Comparison of ENCODE assay signal across 14 cellular contexts in the genomic region with DNA sequence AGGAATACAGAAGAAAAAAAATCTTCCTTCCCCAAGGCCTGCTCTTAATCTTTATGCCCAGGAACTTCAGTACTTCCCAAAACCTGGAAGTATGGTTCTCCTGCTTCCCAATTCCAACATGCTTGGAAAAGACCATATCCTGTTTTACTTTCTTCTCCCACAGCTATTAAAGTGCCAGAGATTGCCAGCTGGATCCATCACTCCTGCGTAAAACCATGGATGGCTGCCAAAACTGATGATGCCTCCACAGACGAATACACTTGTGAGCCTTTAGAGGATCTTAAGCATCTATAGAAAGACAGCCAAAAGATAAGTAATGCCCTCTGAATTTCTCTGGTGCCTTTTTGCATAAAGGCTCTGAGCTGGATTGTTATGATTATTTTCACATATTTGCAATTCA.
A peak's percentile ranks its signal among the peaks of the same experiment; 100 is the strongest.
DNase-seq lines count a peak whose midpoint lies in the region; ATAC-seq and TF ChIP-seq lines count a peak whose summit lies in the region.
"Had no signal": no experiment of that assay in that cellular context is flagged by ENCODE, and none has a peak within 500 bp of the region (broad histone marks: within the 10 kb centered on the region; RNA-seq: fewer than 3 reads in every experiment).

No MANE protein-coding gene starts in this region.

- H3K27ac Mint-ChIP-seq in naive thymus-derived CD4-positive, alpha-beta T cell, result no peak overlapping the region
- H3K27ac Mint-ChIP-seq: activated naive CD8-positive, alpha-beta T cell treated with anti-CD3 and anti-CD28 coated beads, Interleukin-2, amount 10 ng/mL, durations not matched to agents 7 days and 5 days; B cell; stimulated activated memory B cell treated with anti-CD40 and anti-IgM and Interleukin-4, amounts not matched to agents 10 μg/mL and 1 μg/mL and 100 μg/mL, for 72 hours had no signal

- no peaks in the 10 kb centered on the region for H3K79me1 ChIP-seq in neuronal stem cell (ENCODE audit: low read depth, low read length)

- no peaks in the 10 kb centered on the region for H3K79me2 ChIP-seq in PC-3 (ENCODE audit: low read length)

- TF ChIP-seq CTCF in PC-3 (conservative IDR thresholded peaks at IDR 0.05; ENCODE audit: low read depth, low read length), result no peak

- no peak overlapping the region for H2BK5ac ChIP-seq in neuronal stem cell (ENCODE audit: low read length)

- H3K27me3 Mint-ChIP-seq in naive thymus-derived CD4-positive, alpha-beta T cell, result no peaks in the 10 kb centered on the region
- H3K27me3 Mint-ChIP-seq: activated naive CD8-positive, alpha-beta T cell treated with anti-CD3 and anti-CD28 coated beads, Interleukin-2, amount 10 ng/mL, durations not matched to agents 7 days and 5 days; B cell; stimulated activated memory B cell treated with anti-CD40 and anti-IgM and Interleukin-4, amounts not matched to agents 10 μg/mL and 1 μg/mL and 100 μg/mL, for 72 hours had no signal

- no peak overlapping the region for H4K91ac ChIP-seq in neuronal stem cell (ENCODE audit: low read depth, low read length, poor library complexity)

- CTCF ChIA-PET in PC-3 (lab: Charles Lee), result interaction anchor here (0.6 kb wide), 1 partner anchor 810 kb away, joined by 3 read pairs; no protein-coding TSS in a partner anchor
- CTCF ChIA-PET in naive thymus-derived CD4-positive, alpha-beta T cell (lab: Charles Lee), result no interaction called here

- no peaks in the 10 kb centered on the region for H3K36me3 Mint-ChIP-seq in naive thymus-derived CD4-positive, alpha-beta T cell
- H3K36me3 Mint-ChIP-seq: activated naive CD8-positive, alpha-beta T cell treated with anti-CD3 and anti-CD28 coated beads, Interleukin-2, amount 10 ng/mL, durations not matched to agents 7 days and 5 days; stimulated activated memory B cell treated with anti-CD40 and anti-IgM and Interleukin-4, amounts not matched to agents 10 μg/mL and 1 μg/mL and 100 μg/mL, for 72 hours had no signal

- H3K23ac ChIP-seq in neuronal stem cell (ENCODE audit: low read depth, low read length, poor library complexity), result no peak overlapping the region

- H2BK12ac ChIP-seq in neuronal stem cell (ENCODE audit: low read length), result no peak overlapping the region

- no peak overlapping the region for H3K14ac ChIP-seq in neuronal stem cell (ENCODE audit: low read length)

- no peak overlapping the region for H2AK5ac ChIP-seq in neuronal stem cell (ENCODE audit: low read depth, low read length)

- no TSS peak for BruUV-seq in PC-3 (replicated peaks; lab: Mats Ljungman, UMichigan)

- H4K20me1 ChIP-seq in PC-3 (ENCODE audit: low read length), result no peaks in the 10 kb centered on the region

- no peak overlapping the region for H3K4ac ChIP-seq in neuronal stem cell (ENCODE audit: low read length)

- POLR2A ChIA-PET in PC-3 (lab: Charles Lee; ENCODE audit: unreplicated experiment), result no interaction called here
- POLR2A ChIA-PET in naive thymus-derived CD4-positive, alpha-beta T cell (lab: Charles Lee), result no interaction called here

- H3K27ac ChIP-seq in HUES48 (ENCODE audit: low read depth, low read length), result peak overlapping the region; percentile 32
- peak overlapping the region; percentile 88 for H3K27ac ChIP-seq in PC-3 (ENCODE audit: low read length)
- no peak overlapping the region for H3K27ac ChIP-seq in naive thymus-derived CD4-positive, alpha-beta T cell (ENCODE audit: low read depth, low read length)
- no peak overlapping the region for H3K27ac ChIP-seq in neuronal stem cell (replicated peaks; ENCODE audit: low read length)
- H3K27ac ChIP-seq: colonic mucosa had no signal

- H3K36me3 ChIP-seq in HUES48 (ENCODE audit: control insufficient read depth, insufficient read depth, low read length), result no peaks in the 10 kb centered on the region
- H3K36me3 ChIP-seq in PC-3 (ENCODE audit: low read depth, low read length), result no peaks in the 10 kb centered on the region
- H3K36me3 ChIP-seq in naive thymus-derived CD4-positive, alpha-beta T cell (ENCODE audit: control insufficient read depth in 2 of 3, insufficient read depth in 3 of 3, low read length in 3 of 3), result no peaks in the 10 kb centered on the region
- H3K36me3 ChIP-seq in neuronal stem cell (replicated peaks in 1 of 2; ENCODE audit: control insufficient read depth in 2 of 2, insufficient read depth in 2 of 2, low read length in 2 of 2), result no peaks in the 10 kb centered on the region
- H3K36me3 ChIP-seq: colonic mucosa had no signal

- H3K9ac ChIP-seq in HUES48 (ENCODE audit: low read depth, low read length) (no peak overlapping the region), PC-3 (ENCODE audit: low read length) (no peak overlapping the region), neuronal stem cell (ENCODE audit: low read depth, low read length, poor library complexity) (no peak overlapping the region)

- no peak overlapping the region for H2BK120ac ChIP-seq in neuronal stem cell (ENCODE audit: low read depth, low read length)

- H3K27me3 ChIP-seq in HUES48 (ENCODE audit: control insufficient read depth, insufficient read depth, low read length) (no peaks in the 10 kb centered on the region), PC-3 (ENCODE audit: low read length) (no peaks in the 10 kb centered on the region), neuronal stem cell (ENCODE audit: control insufficient read depth in 3 of 3, insufficient read depth in 3 of 3, low read depth in 1 of 3, low read length in 3 of 3) (no peaks in the 10 kb centered on the region)
- no peaks in the 10 kb centered on the region for H3K27me3 ChIP-seq in naive thymus-derived CD4-positive, alpha-beta T cell (ENCODE audit: control insufficient read depth in 2 of 2, insufficient read depth in 2 of 2, low read length in 2 of 2)
- H3K27me3 ChIP-seq: colonic mucosa had no signal

- H3K4me1 ChIP-seq in HUES48 (ENCODE audit: control insufficient read depth, insufficient read depth, low read length), result peaks cover 13% of the 10 kb centered on the region; the same call in 1 of the 2 replicates
- peaks cover 25% of the 10 kb centered on the region for H3K4me1 ChIP-seq in PC-3 (ENCODE audit: insufficient read depth, low read length)
- H3K4me1 ChIP-seq in naive thymus-derived CD4-positive, alpha-beta T cell (ENCODE audit: control insufficient read depth in 2 of 2, insufficient read depth in 2 of 2, low read length in 2 of 2), result no peaks in the 10 kb centered on the region
- no peaks in the 10 kb centered on the region for H3K4me1 ChIP-seq in neuronal stem cell (ENCODE audit: control insufficient read depth in 2 of 2, insufficient read depth in 1 of 2, low read depth in 1 of 2, low read length in 2 of 2)
- H3K4me1 ChIP-seq: colonic mucosa had no signal

- H3K9me3 ChIP-seq in HUES48 (ENCODE audit: control insufficient read depth, insufficient read depth, low read length) (no peaks in the 10 kb centered on the region; the same call in 1 of the 2 replicates), PC-3 (ENCODE audit: low read length) (no peaks in the 10 kb centered on the region), neuronal stem cell (replicated peaks in 1 of 2; ENCODE audit: control insufficient read depth in 2 of 2, insufficient read depth in 1 of 2, low read depth in 1 of 2, low read length in 2 of 2) (no peaks in the 10 kb centered on the region)
- H3K9me3 ChIP-seq in naive thymus-derived CD4-positive, alpha-beta T cell (ENCODE audit: control insufficient read depth in 2 of 3, low read length in 3 of 3), result peaks cover 0 to 9% (median 0%) of the 10 kb centered on the region in 3 experiments
- H3K9me3 ChIP-seq: colonic mucosa had no signal

- DNase-seq in Ammon's horn (ENCODE audit: low spot score) (peak; percentile 11), PC-3 (peak; percentile 58), fibroblast of peridontal ligament (ENCODE audit: extremely low read depth) (peak; percentile 75), neuronal stem cell (ENCODE audit: low spot score) (no peak)
- no peak for DNase-seq in naive thymus-derived CD4-positive, alpha-beta T cell
- DNase-seq: activated naive CD8-positive, alpha-beta T cell treated with anti-CD3 and anti-CD28 coated beads, Interleukin-2, amount 10 ng/mL, durations not matched to agents 7 days and 5 days; colonic mucosa; GF-D8; stimulated activated CD4-positive, alpha-beta T cell treated with anti-CD3 and anti-CD28 coated beads, Interleukin-2, amount 100 ng/mL, for 48 hours had no signal

- H3K9me3 Mint-ChIP-seq in naive thymus-derived CD4-positive, alpha-beta T cell, result peaks cover 4 to 29% (median 10%) of the 10 kb centered on the region in 11 donors

- H3K4me3 ChIP-seq in HUES48 (ENCODE audit: low read depth, low read length) (no peak overlapping the region), PC-3 (ENCODE audit: low read length) (no peak overlapping the region), neuronal stem cell (ENCODE audit: low read length in 2 of 2) (no peak overlapping the region)
- H3K4me3 ChIP-seq in naive thymus-derived CD4-positive, alpha-beta T cell (ENCODE audit: low read length), result no peak overlapping the region
- H3K4me3 ChIP-seq: colonic mucosa had no signal

- no CpG with 5 or more reads among the region's 2 CpGs for WGBS in neuronal stem cell (ENCODE audit: extremely low coverage in 2 of 2, insufficient read length in 2 of 2, insufficient replicate concordance in 1 of 2), 2 donors

- no peak overlapping the region for H4K8ac ChIP-seq in neuronal stem cell (ENCODE audit: low read depth, low read length)

- no peak overlapping the region for H2AFZ ChIP-seq in PC-3 (ENCODE audit: low read length)
- no peak overlapping the region for H2AFZ ChIP-seq in neuronal stem cell (ENCODE audit: low read length)

- no peak overlapping the region for H3K18ac ChIP-seq in neuronal stem cell (ENCODE audit: low read length)

- no peak overlapping the region for H3K4me3 Mint-ChIP-seq in naive thymus-derived CD4-positive, alpha-beta T cell
- H3K4me3 Mint-ChIP-seq: activated naive CD8-positive, alpha-beta T cell treated with anti-CD3 and anti-CD28 coated beads, Interleukin-2, amount 10 ng/mL, durations not matched to agents 7 days and 5 days; B cell; stimulated activated memory B cell treated with anti-CD40 and anti-IgM and Interleukin-4, amounts not matched to agents 10 μg/mL and 1 μg/mL and 100 μg/mL, for 72 hours had no signal

- no peaks in the 10 kb centered on the region for H3F3A ChIP-seq in PC-3 (ENCODE audit: low read length, unreplicated experiment)

- H2BK15ac ChIP-seq in neuronal stem cell (ENCODE audit: low read length), result no peak overlapping the region

- intact Hi-C loops in PC-3 (cut with micrococcal nuclease), result no loop called here
- intact Hi-C loops in naive thymus-derived CD4-positive, alpha-beta T cell (cut with micrococcal nuclease), result no loop called here

- ATAC-seq in PC-3, result 0 out of 2 replicates have a peak, but pooled peaks have one; percentile 26
- no peak for ATAC-seq in naive thymus-derived CD4-positive, alpha-beta T cell
- no peak for ATAC-seq in GM18511 (IDR thresholded peaks at IDR 0.05; ENCODE audit: unreplicated experiment)
- ATAC-seq in GM21526 (IDR thresholded peaks at IDR 0.05; ENCODE audit: low FRiP score, unreplicated experiment), result no peak
- ATAC-seq: stimulated activated memory B cell treated with anti-CD40 and anti-IgM and Interleukin-4, amounts not matched to agents 10 μg/mL and 1 μg/mL and 100 μg/mL, for 72 hours had no signal

- H3K4me2 ChIP-seq in PC-3 (ENCODE audit: low read length) (no peak overlapping the region), neuronal stem cell (ENCODE audit: insufficient read depth, low read length, poor library complexity, severe bottlenecking) (no peak overlapping the region)

- no peaks in the 10 kb centered on the region for H3K9me2 ChIP-seq in PC-3 (replicated peaks; ENCODE audit: low read length)

- H3K4me1 Mint-ChIP-seq in naive thymus-derived CD4-positive, alpha-beta T cell, result no peaks in the 10 kb centered on the region
- H3K4me1 Mint-ChIP-seq: activated naive CD8-positive, alpha-beta T cell treated with anti-CD3 and anti-CD28 coated beads, Interleukin-2, amount 10 ng/mL, durations not matched to agents 7 days and 5 days; B cell; stimulated activated memory B cell treated with anti-CD40 and anti-IgM and Interleukin-4, amounts not matched to agents 10 μg/mL and 1 μg/mL and 100 μg/mL, for 72 hours had no signal

Comparison
In these comparisons a context has a peak if more than half of its experiments do, and no peak if none do; other contexts are left out.
1. DNase-seq: peak in Ammon's horn (single experiment), PC-3 (single experiment) and fibroblast of peridontal ligament (single experiment); none in naive thymus-derived CD4-positive, alpha-beta T cell (0 of 9) and neuronal stem cell (single experiment).
2. H3K27ac ChIP-seq: peak in HUES48 (single experiment) and PC-3 (single experiment); none in naive thymus-derived CD4-positive, alpha-beta T cell (single experiment) and neuronal stem cell (single experiment).